ENCODE assay signal across 26 cellular contexts in the genomic region with DNA sequence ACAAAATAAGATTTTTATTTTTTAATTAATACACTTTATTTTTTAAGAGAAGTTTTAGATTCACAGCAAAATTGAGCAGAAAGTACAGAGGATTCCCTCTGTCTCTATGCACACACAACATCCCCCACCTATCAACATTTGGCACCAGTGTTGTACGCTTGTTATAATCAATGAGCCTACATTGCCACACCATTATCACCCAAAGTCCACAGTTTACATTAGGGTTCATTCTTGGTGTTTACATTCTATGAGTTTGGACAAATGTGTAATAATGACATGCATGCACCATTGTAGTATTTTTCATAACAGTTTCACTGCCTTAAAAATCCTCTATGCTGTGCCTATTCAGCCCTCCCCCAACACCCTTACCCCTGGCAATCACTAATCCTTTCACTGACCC.
"Had no signal": no experiment of that assay in that cellular context is flagged by ENCODE, and none has a peak within 500 bp of the region (broad histone marks: within the 10 kb centered on the region; RNA-seq: fewer than 3 reads in every experiment).

No MANE protein-coding gene starts in this region.

- H3K9me3 ChIP-seq: colonic mucosa, esophagus squamous epithelium, gastrocnemius medialis, lower lobe of right lung, mucosa of descending colon had no signal

- H3K4me1 Mint-ChIP-seq: endodermal cell, mesothelial cell of epicardium, naive B cell had no signal

- H3K4me1 ChIP-seq: colonic mucosa, esophagus squamous epithelium, gastrocnemius medialis, heart right ventricle, left ventricle myocardium inferior, lower lobe of right lung had no signal

- H3K36me3 ChIP-seq: colonic mucosa had no signal

- H3K4me3 ChIP-seq: colonic mucosa, esophagus squamous epithelium, gastrocnemius medialis, heart right ventricle, left ventricle myocardium inferior, lower lobe of right lung, mucosa of descending colon had no signal

- H3K27ac Mint-ChIP-seq: dendritic cell treated with granulocyte-macrophage colony-stimulating factor and Interleukin-4, amounts not matched to agents 40 ng/mL and 50 ng/mL, for 4 days; endodermal cell; mesothelial cell of epicardium had no signal

- ATAC-seq: effector memory CD8-positive, alpha-beta T cell; esophagus mucosa; gastrocnemius medialis; heart right ventricle; left cardiac atrium; lower lobe of right lung; mucosa of descending colon had no signal

- H3K27me3 Mint-ChIP-seq: dendritic cell treated with granulocyte-macrophage colony-stimulating factor and Interleukin-4, amounts not matched to agents 40 ng/mL and 50 ng/mL, for 4 days; effector memory CD8-positive, alpha-beta T cell; naive B cell had no signal

- H3K4me3 Mint-ChIP-seq: dendritic cell treated with granulocyte-macrophage colony-stimulating factor and Interleukin-4, amounts not matched to agents 40 ng/mL and 50 ng/mL, for 4 days; effector memory CD8-positive, alpha-beta T cell; endodermal cell; mesothelial cell of epicardium; naive B cell had no signal

- H3K27me3 ChIP-seq: colonic mucosa, esophagus squamous epithelium, gastrocnemius medialis, heart right ventricle had no signal

- FAIRE-seq: endometrium, keratinocyte had no signal

- DNase-seq: colonic mucosa; cortex of kidney; effector CD8-positive, alpha-beta T cell; effector memory CD8-positive, alpha-beta T cell; endodermal cell; erythroblast; esophagus squamous epithelium; foreskin fibroblast; foreskin melanocyte; gastrocnemius medialis; glutamatergic neuron; head of caudate nucleus; heart right ventricle; hippocampal formation; left cardiac atrium; left ventricle myocardium inferior; lower lobe of right lung; mesenchymal stem cell; mucosa of descending colon; naive B cell had no signal

- H3K9me3 Mint-ChIP-seq: dendritic cell treated with granulocyte-macrophage colony-stimulating factor and Interleukin-4, amounts not matched to agents 40 ng/mL and 50 ng/mL, for 4 days; effector memory CD8-positive, alpha-beta T cell had no signal

- H3K27ac ChIP-seq: colonic mucosa, epithelial cell of prostate, esophagus squamous epithelium, gastrocnemius medialis, heart right ventricle, left ventricle myocardium inferior, lower lobe of right lung had no signal
